21 cellular contexts compared by ENCODE assay signal in the genomic region with DNA sequence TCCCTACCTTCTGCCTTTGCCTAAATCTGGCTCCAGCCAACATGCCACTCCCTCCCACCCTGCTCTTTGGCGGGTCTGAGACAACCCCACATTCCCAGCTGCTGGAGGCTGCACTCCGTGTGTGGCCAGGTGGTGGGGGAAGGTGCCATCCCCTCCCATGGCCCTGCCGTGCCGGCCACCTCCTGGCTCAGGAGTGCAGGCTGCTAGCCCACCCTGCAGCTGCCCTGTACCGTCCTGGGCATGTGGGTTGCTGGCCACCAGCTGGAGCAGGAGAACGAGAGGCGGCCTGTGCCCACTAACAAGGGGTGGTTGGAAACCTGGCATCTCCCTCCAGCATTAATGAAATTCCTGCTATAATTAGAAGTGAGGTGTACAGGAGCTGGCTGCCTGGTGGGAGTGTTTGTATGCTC.
DNase-seq lines count a peak whose midpoint lies in the region; ATAC-seq, FAIRE-seq and TF ChIP-seq lines count a peak whose summit lies in the region.
"Had no signal": no experiment of that assay in that cellular context is flagged by ENCODE, and none has a peak within 500 bp of the region (broad histone marks: within the 10 kb centered on the region; RNA-seq: fewer than 3 reads in every experiment).

No MANE protein-coding gene starts in this region.

- intact Hi-C loops in kidney (cut with DNase I) = no loop called here

- FAIRE-seq in kidney (lab: Jason Lieb, UNC) = no peak

- H3K9ac ChIP-seq in kidney (ENCODE audit: low read length in 2 of 2) (peak overlapping the region; percentile 13 to 65), skeletal muscle tissue (ENCODE audit: low read depth in 1 of 3, low read length in 3 of 3) (peak overlapping the region; percentile 47 to 80 (median 80))

- DNase-seq in DMS 273 (lab: John Stamatoyannopoulos, UW; ENCODE audit: unreplicated experiment) (peak; percentile 77), DMS 273 treated with DMSO at 0.1 percent for 48 hours (lab: John Stamatoyannopoulos, UW) (no peak), cerebellar cortex (ENCODE audit: low spot score) (peak; percentile 38), kidney (no peak), UCSD-AML1 (lab: John Stamatoyannopoulos, UW; ENCODE audit: unreplicated experiment) (no peak), SIG-M5 (lab: John Stamatoyannopoulos, UW) (no peak)
- DNase-seq: activated CD4-positive, CD25-positive, alpha-beta regulatory T cell; activated CD8-positive, alpha-beta T cell treated with anti-CD3 and anti-CD28 coated beads for 36 hours; activated naive CD4-positive, alpha-beta T cell treated with Interleukin-2 at 50 U/mL for 16 hours; activated T-cell treated with anti-CD3 and anti-CD28 coated beads, Interleukin-2, amount 50 U/mL, for 1 hour; aorta; effector memory CD4-positive, alpha-beta T cell; MM.1S; NCI-H1436; stimulated activated CD4-positive, alpha-beta T cell treated with anti-CD3 and anti-CD28 coated beads, Interleukin-12 subunit alpha, Interleukin-12 subunit beta, amount 100 ng/mL, for 4 hours; uterus had no signal

- no peak overlapping the region for H3K4me3 ChIP-seq in kidney (ENCODE audit: low read length in 2 of 2)
- peak overlapping the region in 1 of 3 donors; percentile 60 for H3K4me3 ChIP-seq in skeletal muscle tissue (ENCODE audit: low read length in 3 of 3)
- H3K4me3 ChIP-seq: SK-N-MC, uterus had no signal

- no peak for TF ChIP-seq CTCF in kidney (IDR thresholded peaks at IDR 0.05; ENCODE audit: borderline replicate concordance, extremely low read depth, insufficient read depth)

- H3K36me3 ChIP-seq in kidney (ENCODE audit: control insufficient read depth in 1 of 2, insufficient read depth in 2 of 2, low read length in 2 of 2) (peaks cover 7 to 25% of the 10 kb centered on the region in 2 donors), skeletal muscle tissue (ENCODE audit: control insufficient read depth in 3 of 3, insufficient read depth in 3 of 3, low read length in 3 of 3) (peaks cover 5 to 25% (median 24%) of the 10 kb centered on the region in 3 donors)
- H3K36me3 ChIP-seq: uterus had no signal

- no peaks in the 10 kb centered on the region for H3K27me3 ChIP-seq in skeletal muscle tissue (ENCODE audit: control insufficient read depth in 3 of 3, insufficient read depth in 3 of 3, low read length in 3 of 3)
- H3K27me3 ChIP-seq: uterus had no signal

- H3K27ac ChIP-seq in kidney (ENCODE audit: low read depth in 2 of 2, low read length in 2 of 2) = peak overlapping the region; percentile 74 to 86
- peak overlapping the region; percentile 88 for H3K27ac ChIP-seq in skeletal muscle tissue (ENCODE audit: low read depth, low read length)
- H3K27ac ChIP-seq: 22Rv1, SK-N-MC had no signal

- H3K9me3 ChIP-seq in kidney (ENCODE audit: control insufficient read depth in 1 of 2, low read length in 2 of 2) = no peaks in the 10 kb centered on the region
- H3K9me3 ChIP-seq in skeletal muscle tissue (ENCODE audit: control insufficient read depth in 3 of 3, low read length in 3 of 3) = no peaks in the 10 kb centered on the region
- H3K9me3 ChIP-seq: uterus had no signal

- ATAC-seq in HG03571 (IDR thresholded peaks at IDR 0.05; ENCODE audit: unreplicated experiment) = no peak
- ATAC-seq: activated CD8-positive, alpha-beta T cell treated with anti-CD3 and anti-CD28 coated beads for 36 hours; esophagus mucosa had no signal

- H3K4me1 ChIP-seq in kidney (ENCODE audit: control insufficient read depth in 1 of 2, insufficient read depth in 1 of 2, low read depth in 1 of 2, low read length in 2 of 2) (peaks cover 48 to 50% of the 10 kb centered on the region in 2 donors), skeletal muscle tissue (ENCODE audit: control insufficient read depth in 3 of 3, insufficient read depth in 3 of 3, low read length in 3 of 3) (peaks cover 45 to 76% (median 68%) of the 10 kb centered on the region in 3 donors)

Comparison
In these comparisons a context has a peak if more than half of its experiments do, and no peak if none do; other contexts are left out.
1. DNase-seq: peak in DMS 273 (single experiment) and cerebellar cortex (single experiment); none in DMS 273 treated with DMSO at 0.1 percent for 48 hours (single experiment), kidney (single experiment), UCSD-AML1 (single experiment) and SIG-M5 (single experiment).